In the genomic region with DNA sequence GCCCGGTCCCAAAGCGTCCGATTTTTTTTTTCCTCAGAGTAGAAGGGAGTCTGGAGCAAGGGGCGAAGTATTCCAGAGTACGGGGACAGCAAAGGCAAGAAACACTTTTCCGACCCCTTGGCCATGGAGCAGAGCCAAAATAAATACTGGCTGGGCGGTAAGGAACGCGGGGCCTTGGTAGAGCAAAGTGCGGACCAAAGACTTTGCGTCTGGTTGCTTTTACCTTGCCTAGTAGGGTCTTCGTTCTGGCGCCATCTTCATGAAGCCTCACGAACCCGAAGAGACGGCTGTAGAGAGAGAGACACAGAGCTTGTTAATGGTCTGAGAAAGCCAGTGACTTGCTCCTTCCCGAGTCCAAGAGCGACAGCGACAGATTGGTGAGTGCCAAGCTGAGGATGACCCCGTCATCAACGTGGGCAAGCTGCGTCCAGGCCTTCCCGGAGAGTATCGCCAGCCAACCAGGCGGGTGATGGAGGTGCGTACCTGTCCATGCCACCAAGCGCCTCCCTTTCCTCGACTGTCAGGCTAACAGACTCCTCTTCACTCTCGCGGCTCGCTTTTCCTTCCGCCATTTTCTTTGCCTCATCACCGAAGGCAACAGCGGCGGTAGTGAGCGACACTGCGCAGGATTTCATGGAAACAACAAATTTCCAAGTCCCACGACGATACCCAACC, we compare ENCODE assay signal across 9 cellular contexts. TPM values are rescaled to one million over a fixed set of nuclear protein-coding genes. Genes with fewer than 3 reads are reported as not detected.
DNase-seq lines count a peak whose midpoint lies in the region; ATAC-seq and TF ChIP-seq lines count a peak whose summit lies in the region.
"Had no signal": no experiment of that assay in that cellular context is flagged by ENCODE, and none has a peak within 500 bp of the region (broad histone marks: within the 10 kb centered on the region; RNA-seq: fewer than 3 reads in every experiment).

No MANE protein-coding gene starts in this region.

- peak; percentile 16 for DNase-seq in NCI-H226
- peak in 30 of 58 donors; percentile 1 to 54 (median 24) for DNase-seq in anterior cingulate cortex (lab: John Stamatoyannopoulos, UW)
- no peak for DNase-seq in HPDE6-E6E7 (ENCODE audit: extremely low spot score)
- no peak for DNase-seq in chondrocyte (ENCODE audit: low spot score)
- DNase-seq in NCI-H2227 treated with DMSO at 0.1 percent for 48 hours (lab: John Stamatoyannopoulos, UW), result no peak
- DNase-seq: IMR-90 had no signal

- H3K4me1 ChIP-seq in muscle layer of duodenum (ENCODE audit: control insufficient read depth in 1 of 2, insufficient read depth in 2 of 2, low read length in 2 of 2), result peaks cover 4 to 12% of the 10 kb centered on the region in 2 donors

- H3K4me3 ChIP-seq in muscle layer of duodenum (ENCODE audit: low read depth in 1 of 2, low read length in 2 of 2), result peak overlapping the region; percentile 76 to 91

- no peaks in the 10 kb centered on the region for H3K4me1 Mint-ChIP-seq in chondrocyte (ENCODE audit: low read depth)

- no peak for TF ChIP-seq CTCF in chondrocyte (IDR thresholded peaks at IDR 0.05)

- no peak overlapping the region for H3K27ac Mint-ChIP-seq in chondrocyte (ENCODE audit: unreplicated experiment)

- H3K36me3 Mint-ChIP-seq in chondrocyte (ENCODE audit: low read depth), result no peaks in the 10 kb centered on the region

- H3K36me3 ChIP-seq in muscle layer of duodenum (ENCODE audit: control insufficient read depth in 1 of 2, insufficient read depth in 2 of 2, low read length in 2 of 2), result no peaks in the 10 kb centered on the region

- no peaks in the 10 kb centered on the region for H3K9me3 Mint-ChIP-seq in chondrocyte (ENCODE audit: low read depth)

- no peaks in the 10 kb centered on the region for H3K9me3 ChIP-seq in muscle layer of duodenum (ENCODE audit: control insufficient read depth in 1 of 2, low read length in 2 of 2)

- H3K27me3 ChIP-seq in muscle layer of duodenum (ENCODE audit: low read depth, low read length), result no peaks in the 10 kb centered on the region

- H3K27me3 Mint-ChIP-seq in chondrocyte (ENCODE audit: low read depth), result no peaks in the 10 kb centered on the region

- ATAC-seq in GM19372 (IDR thresholded peaks at IDR 0.05; ENCODE audit: low read depth, unreplicated experiment) (peak; percentile 29), HG03175 (IDR thresholded peaks at IDR 0.05; ENCODE audit: unreplicated experiment) (no peak)

- H3K27ac ChIP-seq in muscle layer of duodenum (ENCODE audit: low read length), result peak overlapping the region; percentile 99

- no peak overlapping the region for H3K4me3 Mint-ChIP-seq in chondrocyte (ENCODE audit: unreplicated experiment)

RNA-seq across cellular contexts. Expression of gene UTY, which starts 0.7 kb away (rescaled TPM):
- not detected in 3 replicates for total RNA-seq in chondrocyte
- total RNA-seq: IMR-90 had no signal

Comparison
In these comparisons a context has a peak if more than half of its experiments do, and no peak if none do; other contexts are left out.
1. DNase-seq: peak in NCI-H226 (single experiment) and anterior cingulate cortex (30 of 58); none in HPDE6-E6E7 (single experiment), chondrocyte (single experiment) and NCI-H2227 treated with DMSO at 0.1 percent for 48 hours (single experiment).